ENCODE assay signal across 16 cellular contexts in genomic region chr11:76155455-76156232, GRCh38. TPM values are rescaled to one million over a fixed set of nuclear protein-coding genes. Genes with fewer than 3 reads are reported as not detected.
DNase-seq lines count a peak whose midpoint lies in the region; ATAC-seq, FAIRE-seq and TF ChIP-seq lines count a peak whose summit lies in the region.
"Had no signal": no experiment of that assay in that cellular context is flagged by ENCODE, and none has a peak within 500 bp of the region (broad histone marks: within the 10 kb centered on the region; RNA-seq: fewer than 3 reads in every experiment).

No MANE protein-coding gene starts in this region.

- no peak overlapping the region for H2AFZ ChIP-seq in HepG2 (ENCODE audit: low read length)
- H2AFZ ChIP-seq: GM23338 had no signal

- FAIRE-seq in HepG2 (lab: Jason Lieb, UNC) = no peak

- TF ChIP-seq POLR2A in HepG2 (IDR thresholded peaks at IDR 0.05; ENCODE audit: insufficient read depth in 1 of 2, low read depth in 2 of 2, low read length in 2 of 2) (no peak), right lobe of liver (IDR thresholded peaks at IDR 0.05) (no peak), spleen (IDR thresholded peaks at IDR 0.05) (no peak)

- no peaks in the 10 kb centered on the region for H3K36me3 Mint-ChIP-seq in mesothelial cell of epicardium

- peaks cover 72% of the 10 kb centered on the region for H3K4me1 ChIP-seq in HepG2 (ENCODE audit: insufficient read depth, low read length)
- peaks cover 0 to 12% (median 4%) of the 10 kb centered on the region in 4 donors for H3K4me1 ChIP-seq in right lobe of liver
- peaks cover 8 to 27% (median 21%) of the 10 kb centered on the region in 6 donors for H3K4me1 ChIP-seq in spleen

- no peak overlapping the region for H3K4me3 Mint-ChIP-seq in mesothelial cell of epicardium
- H3K4me3 Mint-ChIP-seq: GM23338 had no signal

- peaks cover 59% of the 10 kb centered on the region for H3K4me1 Mint-ChIP-seq in mesothelial cell of epicardium

- peak overlapping the region in 1 of 3 experiments; percentile 18; a peak in 1 of 6 replicates for H3K4me3 ChIP-seq in HepG2 (replicated peaks in 1 of 3; ENCODE audit: insufficient read depth in 1 of 3, low read depth in 2 of 3, low read length in 3 of 3)
- no peak overlapping the region for H3K4me3 ChIP-seq in right lobe of liver
- H3K4me3 ChIP-seq in spleen = no peak overlapping the region
- H3K4me3 ChIP-seq: GM23338 had no signal

- no peaks in the 10 kb centered on the region for H3K79me2 ChIP-seq in HepG2 (ENCODE audit: insufficient read depth, low read length)

- no peak for DNase-seq in HepG2 (ENCODE audit: low spot score)
- no peak for DNase-seq in right lobe of liver
- no peak for DNase-seq in mesothelial cell of epicardium (ENCODE audit: low spot score in 2 of 2, unreplicated experiment in 2 of 2)
- DNase-seq in spleen = no peak
- DNase-seq: GF-D8, HCEC 1CT, NCI-H1092 treated with DMSO at 0.1 percent for 48 hours, NCI-H1694, NCI-H774, SHP77 treated with DMSO at 0.1 percent for 48 hours had no signal

- H3K9me3 ChIP-seq in HepG2 (ENCODE audit: low read length) (no peaks in the 10 kb centered on the region), right lobe of liver (no peaks in the 10 kb centered on the region), spleen (no peaks in the 10 kb centered on the region)

- H3K4me2 ChIP-seq in HepG2 (ENCODE audit: low read depth, low read length) = peak overlapping the region; percentile 64
- H3K4me2 ChIP-seq: GM23338 had no signal

- H3K9ac ChIP-seq in HepG2 (ENCODE audit: insufficient read depth, low read depth, low read length) = no peak overlapping the region

- WGBS in HepG2 (ENCODE audit: low lambda C conversion rate) = 31% methylated on average over 12 of the region's 12 CpGs
- 37% methylated on average over 6 of the region's 12 CpGs for WGBS in right lobe of liver (ENCODE audit: insufficient coverage, low coverage, low lambda C conversion rate, missing lambda C conversion rate)
- 81 to 90% (median 88%) methylated on average over 12 of the region's 12 CpGs for WGBS in spleen, 5 donors

- in situ Hi-C loops in HepG2 (cut with HindIII; ENCODE audit: extremely low pct_ligation_motif_present, low pct_unique_long_range_greater_than_20kb) = no loop called here

- no peaks in the 10 kb centered on the region for H4K20me1 ChIP-seq in HepG2 (ENCODE audit: insufficient read depth, low read length)

- ATAC-seq in HepG2 (peak; percentile 16; the same call in 1 of the 3 replicates), right lobe of liver (no peak), SK-N-SH treated with all-trans-retinoic acid at 6 μM for 48 hours (peak; percentile 25; the same call in 1 of the 3 replicates), HG03378 (IDR thresholded peaks at IDR 0.05; ENCODE audit: unreplicated experiment) (no peak), HG02884 (IDR thresholded peaks at IDR 0.05; ENCODE audit: unreplicated experiment) (no peak)
- ATAC-seq: GM23338 had no signal

- H3K27me3 ChIP-seq in HepG2 (ENCODE audit: control insufficient read depth in 1 of 2, insufficient read depth in 2 of 2, low read length in 2 of 2) (peaks cover 5 to 22% of the 10 kb centered on the region in 2 experiments; a peak in 4 of 5 replicates), right lobe of liver (no peaks in the 10 kb centered on the region), spleen (replicated peaks in 1 of 7) (no peaks in the 10 kb centered on the region)

- H3K36me3 ChIP-seq in HepG2 (replicated peaks in 1 of 2; ENCODE audit: control insufficient read depth in 1 of 2, insufficient read depth in 2 of 2, low read length in 2 of 2) (no peaks in the 10 kb centered on the region), right lobe of liver (no peaks in the 10 kb centered on the region), spleen (no peaks in the 10 kb centered on the region)

- H3K27ac ChIP-seq in HepG2 (ENCODE audit: extremely low read length, insufficient read depth, low read length) (peak overlapping the region; percentile 41), right lobe of liver (no peak overlapping the region), spleen (no peak overlapping the region)
- H3K27ac ChIP-seq: C4-2B had no signal

- H3K27me3 Mint-ChIP-seq in mesothelial cell of epicardium (ENCODE audit: low read depth) = peaks cover 3% of the 10 kb centered on the region

- CTCF ChIA-PET in HepG2 (lab: Yijun Ruan, JAX; ENCODE audit: low intra/inter-chr PET ratio, low total read pairs) = interaction anchor here (0.6 kb wide), 1 partner anchor 1009 kb away, joined by 3 read pairs; no protein-coding TSS in a partner anchor

- intact Hi-C loops in HepG2 (cut with micrococcal nuclease; ENCODE audit: unreplicated experiment) (no loop called here), right lobe of liver (cut with DNase I) (loop anchor here (5.0 to 10.0 kb wide), 2 partner anchors 248 to 261 kb away; no protein-coding TSS in a partner anchor), spleen (cut with DNase I; ENCODE audit: low total_unique reads) (loop anchor here (10.0 kb wide), 1 partner anchor 351 kb away; no protein-coding TSS in a partner anchor)

- POLR2A ChIA-PET in HepG2 (lab: Yijun Ruan, JAX) = no interaction called here

- no peaks in the 10 kb centered on the region for H3K9me3 Mint-ChIP-seq in mesothelial cell of epicardium
- H3K9me3 Mint-ChIP-seq: GM23338 had no signal

- TF ChIP-seq RAD21 in HepG2 (CRISPR knock-in tag; IDR thresholded peaks at IDR 0.05) = no peak

- no TSS peak for BruUV-seq in HepG2 (replicated peaks; lab: Mats Ljungman, UMichigan)

- TF ChIP-seq CTCF in HepG2 (CRISPR knock-in tag; IDR thresholded peaks at IDR 0.05) (no peak), right lobe of liver (IDR thresholded peaks at IDR 0.05) (no peak), mesothelial cell of epicardium (IDR thresholded peaks at IDR 0.05; ENCODE audit: unreplicated experiment) (no peak), spleen (IDR thresholded peaks at IDR 0.05 in 8 of 11, conservative IDR thresholded peaks at IDR 0.05 in 3 of 11) (no peak)

- TF ChIP-seq EP300 in HepG2 (IDR thresholded peaks at IDR 0.05; ENCODE audit: low read depth in 2 of 2, low read length in 2 of 2) (no peak), HepG2 (CRISPR knock-in tag; IDR thresholded peaks at IDR 0.05; ENCODE audit: borderline replicate concordance) (no peak)

- H3K27ac Mint-ChIP-seq in mesothelial cell of epicardium = peak overlapping the region; percentile 43
- H3K27ac Mint-ChIP-seq: GM23338 had no signal

TF ChIP-seq in HepG2, 621 proteins besides CTCF, POLR2A, EP300 and RAD21:
- TF ChIP-seq CBFB (CRISPR knock-in tag; IDR thresholded peaks at IDR 0.05) = no peak
- TF ChIP-seq ZNF501 (CRISPR knock-in tag; IDR thresholded peaks at IDR 0.05) = 0 out of 2 replicates have a peak, but pooled peaks have one; percentile 42

TF ChIP-seq in SK-N-SH treated with all-trans-retinoic acid at 6 μM for 48 hours, 23 proteins besides CTCF, POLR2A, EP300 and RAD21:
- no peak for TF ChIP-seq CSDC2 (CRISPR knock-in tag; IDR thresholded peaks at IDR 0.05)
- TF ChIP-seq PATZ1 (CRISPR knock-in tag; IDR thresholded peaks at IDR 0.05; ENCODE audit: borderline replicate concordance) = no peak

RNA-seq across cellular contexts. Expression of gene WNT11, which starts 50.7 kb away (rescaled TPM):
- total RNA-seq in HepG2 (2016; rRNA removed; fragmentation: Illumina TruSeq; extraction: Trizol) (0.66 TPM in 1 of 2 replicates, not detected in the other), right lobe of liver (10 to 100 TPM in 2 of 6 experiments, 1 to 10 TPM in 4; 2.8 to 13.1 (median 5.5) TPM), mesothelial cell of epicardium (22.5 to 24.1 TPM (median 22.8 TPM) in 3 replicates), spleen (1 to 10 TPM in 6 of 7 donors, under 1 TPM in 1; 0.85 to 4.2 (median 3.1) TPM)
- total RNA-seq in HepG2 (2016; cell fraction: cytosol; rRNA removed; fragmentation: Illumina TruSeq; extraction: Trizol; ENCODE audit: low read depth) = 0.51 TPM in 1 of 2 replicates, not detected in the other
- total RNA-seq in HepG2 (2016; cell fraction: insoluble cytoplasmic fraction; rRNA removed; fragmentation: Illumina TruSeq; extraction: Trizol) = 0.18 and 0.71 TPM in 2 replicates
- 0.21 and 0.25 TPM in 2 replicates for total RNA-seq in HepG2 (2016; cell fraction: membrane; rRNA removed; fragmentation: Illumina TruSeq; extraction: Trizol)
- 0.50 and 0.69 TPM in 2 replicates for total RNA-seq in HepG2 (2016; cell fraction: nucleus; rRNA removed; fragmentation: Illumina TruSeq; extraction: Trizol)
- polyA plus RNA-seq in HepG2 (2011; rRNA removed) (0.34 and 0.42 TPM in 2 replicates), spleen (under 1 TPM; 0.09 to 0.67 (median 0.62) TPM)
- polyA plus RNA-seq in HepG2 (2011; cell fraction: cytosol; rRNA removed) = 0.44 and 0.47 TPM in 2 replicates
- 0.74 and 1.2 TPM in 2 replicates for polyA plus RNA-seq in HepG2 (2011; cell fraction: nucleus; rRNA removed)
- 0.16 and 0.33 TPM in 2 replicates for polyA plus RNA-seq in HepG2 (2012)
- 0.09 and 0.11 TPM in 2 replicates for polyA plus RNA-seq in HepG2 (2016; cell fraction: cytosol; fragmentation: Illumina TruSeq; extraction: Trizol; ENCODE audit: low read depth)
- polyA plus RNA-seq in HepG2 (2016; cell fraction: insoluble cytoplasmic fraction; fragmentation: Illumina TruSeq; extraction: Trizol; ENCODE audit: low read depth) = 0.16 and 0.44 TPM in 2 replicates
- not detected in 2 replicates for polyA plus RNA-seq in HepG2 (2016; cell fraction: membrane; fragmentation: Illumina TruSeq; extraction: Trizol; ENCODE audit: low read depth)
- polyA plus RNA-seq in HepG2 (2016; cell fraction: nucleus; fragmentation: Illumina TruSeq; extraction: Trizol; ENCODE audit: insufficient read depth, low read depth) = 0.95 and 1.1 TPM in 2 replicates
- polyA minus RNA-seq in HepG2 (2011; rRNA and poly(A)+ RNA removed; ENCODE audit: low replicate concordance) = 1.5 and 1.6 TPM in 2 replicates
- 1.7 TPM in 1 of 2 replicates, not detected in the other for polyA minus RNA-seq in HepG2 (2011; cell fraction: cytosol; rRNA and poly(A)+ RNA removed)
- not detected in 2 replicates for polyA minus RNA-seq in HepG2 (2011; cell fraction: nucleus; rRNA and poly(A)+ RNA removed)
- total RNA-seq: LHCN-M2 had no signal

Comparison
In these comparisons a context has a peak if more than half of its experiments do, and no peak if none do; other contexts are left out.
1. ATAC-seq: peak in HepG2 (single experiment) and SK-N-SH treated with all-trans-retinoic acid at 6 μM for 48 hours (single experiment); none in right lobe of liver (0 of 4), HG03378 (single experiment) and HG02884 (single experiment).